Comparison of ENCODE assay signal across 9 cellular contexts in the genomic region with DNA sequence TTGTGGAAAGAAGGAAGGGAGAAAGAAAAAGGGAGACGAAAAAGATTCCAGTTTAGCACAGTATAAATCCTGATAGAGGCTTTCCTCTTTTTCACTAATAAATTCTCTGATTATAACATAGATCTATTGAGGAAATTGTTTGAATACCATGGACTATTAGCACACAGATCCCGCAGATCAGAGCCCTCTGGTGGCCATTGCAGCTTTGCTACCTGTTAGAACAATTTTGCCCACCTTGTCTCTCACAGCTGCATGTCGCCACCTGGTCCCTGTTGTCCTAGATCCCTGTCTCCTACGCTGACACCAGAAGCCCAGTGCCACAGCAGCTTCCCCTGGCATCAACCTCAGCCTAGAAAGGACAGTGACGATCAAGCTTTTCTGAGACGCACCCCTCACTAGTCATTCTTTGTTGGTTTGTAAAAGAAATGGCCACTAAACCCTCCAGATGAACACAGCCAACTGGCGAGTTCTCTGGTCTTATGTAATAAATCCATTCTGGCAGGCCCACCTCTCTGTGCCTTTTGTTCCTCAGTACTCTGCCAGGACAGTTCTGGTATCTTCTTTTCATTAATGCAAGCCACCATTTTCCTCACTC. TPM values are rescaled to one million over a fixed set of nuclear protein-coding genes. Genes with fewer than 3 reads are reported as not detected.
A peak's percentile ranks its signal among the peaks of the same experiment; 100 is the strongest.
DNase-seq lines count a peak whose midpoint lies in the region; ATAC-seq, FAIRE-seq and TF ChIP-seq lines count a peak whose summit lies in the region.
"Had no signal": no experiment of that assay in that cellular context is flagged by ENCODE, and none has a peak within 500 bp of the region (broad histone marks: within the 10 kb centered on the region; RNA-seq: fewer than 3 reads in every experiment).

No MANE protein-coding gene starts in this region.

- H3K36me3 ChIP-seq in H7 (replicated peaks; ENCODE audit: control insufficient read depth, insufficient read depth, low read length) (no peaks in the 10 kb centered on the region), PC-9 (ENCODE audit: low read depth) (no peaks in the 10 kb centered on the region)

- no peak overlapping the region for H3K4me3 Mint-ChIP-seq in activated CD4-positive, alpha-beta memory T cell treated with anti-CD3 and anti-CD28 coated beads, Interleukin-2, amount 10 ng/mL, durations not matched to agents 7 days and 5 days

- no peaks in the 10 kb centered on the region for H3K36me3 Mint-ChIP-seq in activated CD4-positive, alpha-beta memory T cell treated with anti-CD3 and anti-CD28 coated beads, Interleukin-2, amount 10 ng/mL, durations not matched to agents 7 days and 5 days (ENCODE audit: low read depth)

- no peaks in the 10 kb centered on the region for H4K20me1 ChIP-seq in PC-9 (ENCODE audit: insufficient read depth)

- no peak overlapping the region for H3K27ac Mint-ChIP-seq in activated CD4-positive, alpha-beta memory T cell treated with anti-CD3 and anti-CD28 coated beads, Interleukin-2, amount 10 ng/mL, durations not matched to agents 7 days and 5 days

- BruUV-seq in PC-9 (replicated peaks; lab: Mats Ljungman, UMichigan): no TSS peak

- H3K27ac ChIP-seq in PC-9: no peak overlapping the region

- no peaks in the 10 kb centered on the region for H3K9me3 Mint-ChIP-seq in activated CD4-positive, alpha-beta memory T cell treated with anti-CD3 and anti-CD28 coated beads, Interleukin-2, amount 10 ng/mL, durations not matched to agents 7 days and 5 days

- no peak overlapping the region for H3K4me3 ChIP-seq in H7 (ENCODE audit: insufficient read depth, low read depth, low read length)
- H3K4me3 ChIP-seq in PC-9: no peak overlapping the region

- ATAC-seq in HG03457 (IDR thresholded peaks at IDR 0.05; ENCODE audit: unreplicated experiment): no peak

- peak; percentile 43 for TF ChIP-seq CTCF in D721Med (IDR thresholded peaks at IDR 0.05; ENCODE audit: insufficient read depth, missing control alignments)
- TF ChIP-seq CTCF in PC-9 (conservative IDR thresholded peaks at IDR 0.05): peak; percentile 73

- CTCF ChIA-PET in PC-9 (lab: Charles Lee): interaction anchor here (0.6 kb wide), 1 partner anchor 179 kb away, joined by 13 read pairs; no protein-coding TSS in a partner anchor
- CTCF ChIA-PET in activated CD4-positive, alpha-beta memory T cell treated with anti-CD3 and anti-CD28 coated beads, Interleukin-2, amount 10 ng/mL, durations not matched to agents 7 days and 5 days (lab: Charles Lee): interaction anchor here (1.0 kb wide), 1 partner anchor 32 kb away, joined by 3 read pairs; no protein-coding TSS in a partner anchor

- no peak overlapping the region for H2AFZ ChIP-seq in PC-9

- no peak for FAIRE-seq in D721Med (lab: Jason Lieb, UNC)

- no peak overlapping the region for H3K4me2 ChIP-seq in PC-9

- H3F3A ChIP-seq in PC-9 (ENCODE audit: insufficient read depth, low read depth): no peaks in the 10 kb centered on the region

- H3K27me3 ChIP-seq in H7 (ENCODE audit: control insufficient read depth, insufficient read depth, low read length): no peaks in the 10 kb centered on the region
- 0 out of 2 replicates have a peak, but pooled peaks cover 3% of the 10 kb centered on the region for H3K27me3 ChIP-seq in PC-9 (ENCODE audit: insufficient read depth, low read depth)

- no peaks in the 10 kb centered on the region for H3K9me2 ChIP-seq in PC-9 (ENCODE audit: insufficient read depth)

- intact Hi-C loops in PC-9 (cut with micrococcal nuclease; ENCODE audit: unreplicated experiment): loop anchor here (1.0 to 10.0 kb wide), 2 partner anchors 996 to 1146 kb away; no protein-coding TSS in a partner anchor

- peaks cover 29% of the 10 kb centered on the region for H3K27me3 Mint-ChIP-seq in activated CD4-positive, alpha-beta memory T cell treated with anti-CD3 and anti-CD28 coated beads, Interleukin-2, amount 10 ng/mL, durations not matched to agents 7 days and 5 days

- POLR2A ChIA-PET in PC-9 (lab: Charles Lee; ENCODE audit: unreplicated experiment): no interaction called here
- POLR2A ChIA-PET in activated CD4-positive, alpha-beta memory T cell treated with anti-CD3 and anti-CD28 coated beads, Interleukin-2, amount 10 ng/mL, durations not matched to agents 7 days and 5 days (lab: Charles Lee): no interaction called here

- no peaks in the 10 kb centered on the region for H3K4me1 ChIP-seq in PC-9 (replicated peaks; ENCODE audit: insufficient read depth)

- DNase-seq in D721Med (ENCODE audit: insufficient read length, low spot score) (no peak), H7 (peak; percentile 55), PC-9 (peak in 1 of 2 experiments; percentile 31), iris pigment epithelial cell (ENCODE audit: low read depth) (peak; percentile 34), inferior parietal cortex (ENCODE audit: extremely low spot score) (no peak), mesenteric fat pad (ENCODE audit: low spot score) (no peak)
- no peak for DNase-seq in activated CD4-positive, alpha-beta memory T cell treated with anti-CD3 and anti-CD28 coated beads, Interleukin-2, amount 10 ng/mL, durations not matched to agents 7 days and 5 days

- no peaks in the 10 kb centered on the region for H3K79me2 ChIP-seq in PC-9 (ENCODE audit: low read depth)

- H3K9me3 ChIP-seq in PC-9 (ENCODE audit: insufficient read depth, low read depth): no peaks in the 10 kb centered on the region

- no peaks in the 10 kb centered on the region for H3K4me1 Mint-ChIP-seq in activated CD4-positive, alpha-beta memory T cell treated with anti-CD3 and anti-CD28 coated beads, Interleukin-2, amount 10 ng/mL, durations not matched to agents 7 days and 5 days

RNA-seq across cellular contexts. Expression of gene GPHB5, which starts 9.9 kb away (rescaled TPM):
- not detected in 2 replicates for total RNA-seq in H7 (2014; rRNA removed; shearing (Covaris generic))
- total RNA-seq in PC-9 (2021) (not detected in 2 replicates), mesenteric fat pad (not detected)
- not detected for total RNA-seq in activated CD4-positive, alpha-beta memory T cell treated with anti-CD3 and anti-CD28 coated beads, Interleukin-2, amount 10 ng/mL, durations not matched to agents 7 days and 5 days
- total RNA-seq: temporal lobe had no signal

Comparison
In these comparisons a context has a peak if more than half of its experiments do, and no peak if none do; other contexts are left out.
1. DNase-seq: peak in H7 (single experiment) and iris pigment epithelial cell (single experiment); none in D721Med (single experiment), activated CD4-positive, alpha-beta memory T cell treated with anti-CD3 and anti-CD28 coated beads, Interleukin-2, amount 10 ng/mL, durations not matched to agents 7 days and 5 days (single experiment), inferior parietal cortex (single experiment) and mesenteric fat pad (single experiment).